Comparison of ENCODE assay signal across 11 cellular contexts in genomic region chr7:84637568-84638338, GRCh38.
DNase-seq lines count a peak whose midpoint lies in the region; ATAC-seq, FAIRE-seq and TF ChIP-seq lines count a peak whose summit lies in the region.
"Had no signal": no experiment of that assay in that cellular context is flagged by ENCODE, and none has a peak within 500 bp of the region (broad histone marks: within the 10 kb centered on the region; RNA-seq: fewer than 3 reads in every experiment).

No MANE protein-coding gene starts in this region.

- H3K9me3 Mint-ChIP-seq in CD8-positive, alpha-beta T cell: peaks cover 2% of the 10 kb centered on the region

- no peak for FAIRE-seq in HepG2 (lab: Jason Lieb, UNC)

- no peak for TF ChIP-seq POLR2A in right lobe of liver (IDR thresholded peaks at IDR 0.05)
- no peak for TF ChIP-seq POLR2A in HepG2 (IDR thresholded peaks at IDR 0.05; ENCODE audit: insufficient read depth in 1 of 2, low read depth in 2 of 2, low read length in 2 of 2)
- TF ChIP-seq POLR2A in suprapubic skin (IDR thresholded peaks at IDR 0.05): no peak

- intact Hi-C loops in right lobe of liver (cut with DNase I): no loop called here
- intact Hi-C loops in HepG2 (cut with micrococcal nuclease; ENCODE audit: unreplicated experiment): no loop called here
- intact Hi-C loops in CD8-positive, alpha-beta T cell (cut with DNase I, micrococcal nuclease): no loop called here

- no peak overlapping the region for H3K4me3 Mint-ChIP-seq in CD8-positive, alpha-beta T cell

- H3K27ac Mint-ChIP-seq in CD8-positive, alpha-beta T cell: no peak overlapping the region

- H4K20me1 ChIP-seq in HepG2 (ENCODE audit: insufficient read depth, low read length): no peaks in the 10 kb centered on the region
- H4K20me1 ChIP-seq: BLaER1 treated with 17β-estradiol and CSF1 and Interleukin-3, amounts not matched to agents 10 nM and 100 nM had no signal

- TF ChIP-seq CTCF in right lobe of liver (IDR thresholded peaks at IDR 0.05) (no peak), HepG2 (CRISPR knock-in tag; IDR thresholded peaks at IDR 0.05) (no peak), suprapubic skin (IDR thresholded peaks at IDR 0.05) (no peak)
- no peak for TF ChIP-seq CTCF in CD8-positive, alpha-beta T cell (IDR thresholded peaks at IDR 0.05)

- no peak for TF ChIP-seq RAD21 in HepG2 (CRISPR knock-in tag; IDR thresholded peaks at IDR 0.05)

- no peaks in the 10 kb centered on the region for H3K79me2 ChIP-seq in HepG2 (ENCODE audit: insufficient read depth, low read length)

- H3K36me3 Mint-ChIP-seq in CD8-positive, alpha-beta T cell: no peaks in the 10 kb centered on the region

- BruUV-seq in HepG2 (replicated peaks; lab: Mats Ljungman, UMichigan): no TSS peak

- H3K9me3 ChIP-seq in right lobe of liver (no peaks in the 10 kb centered on the region), HepG2 (ENCODE audit: low read length) (peaks cover 10% of the 10 kb centered on the region; the same call in 1 of the 2 replicates), suprapubic skin (peaks cover 4% of the 10 kb centered on the region)
- no peaks in the 10 kb centered on the region for H3K9me3 ChIP-seq in CD8-positive, alpha-beta T cell (ENCODE audit: low read length)

- H3K4me1 ChIP-seq in right lobe of liver: no peaks in the 10 kb centered on the region
- no peaks in the 10 kb centered on the region for H3K4me1 ChIP-seq in HepG2 (ENCODE audit: insufficient read depth, low read length)
- H3K4me1 ChIP-seq in suprapubic skin: no peaks in the 10 kb centered on the region
- no peaks in the 10 kb centered on the region for H3K4me1 ChIP-seq in CD8-positive, alpha-beta T cell (ENCODE audit: insufficient read depth, low read length)

- peak in 3 of 4 donors; percentile 31 to 55 (median 47) for ATAC-seq in right lobe of liver
- no peak for ATAC-seq in HepG2
- no peak for ATAC-seq in HG02884 (IDR thresholded peaks at IDR 0.05; ENCODE audit: unreplicated experiment)
- ATAC-seq in CD8-positive, alpha-beta T cell: no peak

- CTCF ChIA-PET in HepG2 (lab: Yijun Ruan, JAX; ENCODE audit: low intra/inter-chr PET ratio, low total read pairs): no interaction called here
- CTCF ChIA-PET in CD8-positive, alpha-beta T cell (lab: Charles Lee): interaction anchor here (0.9 kb wide), 1 partner anchor 14 kb away, joined by 3 read pairs; no protein-coding TSS in a partner anchor

- POLR2A ChIA-PET in HepG2 (lab: Yijun Ruan, JAX): no interaction called here
- POLR2A ChIA-PET in CD8-positive, alpha-beta T cell (lab: Charles Lee): no interaction called here

- TF ChIP-seq EP300 in HepG2 (IDR thresholded peaks at IDR 0.05; ENCODE audit: low read depth in 2 of 2, low read length in 2 of 2): no peak
- TF ChIP-seq EP300 in HepG2 (CRISPR knock-in tag; IDR thresholded peaks at IDR 0.05; ENCODE audit: borderline replicate concordance): no peak
- TF ChIP-seq EP300 in suprapubic skin (IDR thresholded peaks at IDR 0.05): no peak

- H3K9ac ChIP-seq in HepG2 (ENCODE audit: insufficient read depth, low read depth, low read length): no peak overlapping the region

- 17% methylated on average over 1 of the region's 2 CpGs for WGBS in right lobe of liver (ENCODE audit: insufficient coverage, low coverage, low lambda C conversion rate, missing lambda C conversion rate)
- 0% methylated on average over 1 of the region's 2 CpGs for WGBS in HepG2 (ENCODE audit: low lambda C conversion rate)
- WGBS in suprapubic skin: 79% methylated on average over 2 of the region's 2 CpGs

- H3K27ac ChIP-seq in right lobe of liver (no peak overlapping the region), HepG2 (ENCODE audit: extremely low read length, insufficient read depth, low read length) (no peak overlapping the region), suprapubic skin (no peak overlapping the region)
- no peak overlapping the region for H3K27ac ChIP-seq in CD8-positive, alpha-beta T cell (ENCODE audit: low read depth, low read length)

- in situ Hi-C loops in HepG2 (cut with HindIII; ENCODE audit: extremely low pct_ligation_motif_present, low pct_unique_long_range_greater_than_20kb) (no loop called here), T47D (cut with HindIII; ENCODE audit: low pct_unique_long_range_greater_than_20kb, low sequenced_read_pairs) (no loop called here)

- no peaks in the 10 kb centered on the region for H3K27me3 ChIP-seq in right lobe of liver
- H3K27me3 ChIP-seq in HepG2 (ENCODE audit: control insufficient read depth in 1 of 2, insufficient read depth in 2 of 2, low read length in 2 of 2): no peaks in the 10 kb centered on the region
- H3K27me3 ChIP-seq in suprapubic skin: no peaks in the 10 kb centered on the region
- H3K27me3 ChIP-seq in CD8-positive, alpha-beta T cell (ENCODE audit: insufficient read depth, low read length): no peaks in the 10 kb centered on the region
- H3K27me3 ChIP-seq: BLaER1 treated with 17β-estradiol and CSF1 and Interleukin-3, amounts not matched to agents 10 nM and 100 nM had no signal

- H3K4me3 ChIP-seq in right lobe of liver (no peak overlapping the region), HepG2 (replicated peaks in 1 of 3; ENCODE audit: insufficient read depth in 1 of 3, low read depth in 2 of 3, low read length in 3 of 3) (no peak overlapping the region), suprapubic skin (no peak overlapping the region)
- no peak overlapping the region for H3K4me3 ChIP-seq in CD8-positive, alpha-beta T cell (ENCODE audit: low read depth, low read length)
- H3K4me3 ChIP-seq: BLaER1 treated with 17β-estradiol and CSF1 and Interleukin-3, amounts not matched to agents 10 nM and 100 nM; lung had no signal

- no peak overlapping the region for H3K4me2 ChIP-seq in HepG2 (ENCODE audit: low read depth, low read length)

- no peaks in the 10 kb centered on the region for H3K36me3 ChIP-seq in right lobe of liver
- no peaks in the 10 kb centered on the region for H3K36me3 ChIP-seq in HepG2 (replicated peaks in 1 of 2; ENCODE audit: control insufficient read depth in 1 of 2, insufficient read depth in 2 of 2, low read length in 2 of 2)
- no peaks in the 10 kb centered on the region for H3K36me3 ChIP-seq in suprapubic skin
- no peaks in the 10 kb centered on the region for H3K36me3 ChIP-seq in CD8-positive, alpha-beta T cell (ENCODE audit: insufficient read depth, low read length)
- H3K36me3 ChIP-seq: BLaER1 treated with 17β-estradiol and CSF1 and Interleukin-3, amounts not matched to agents 10 nM and 100 nM had no signal

- DNase-seq in right lobe of liver (no peak), HepG2 (ENCODE audit: low spot score) (no peak), T47D (ENCODE audit: low read depth in 1 of 2, low spot score in 1 of 2) (peak; percentile 5 to 66), kidney glomerular epithelial cell (lab: John Stamatoyannopoulos, UW) (peak; percentile 92), suprapubic skin (ENCODE audit: low spot score in 2 of 2) (no peak), AML-193 (lab: John Stamatoyannopoulos, UW) (no peak)
- no peak for DNase-seq in CD8-positive, alpha-beta T cell
- DNase-seq: NCI-H1436 treated with DMSO at 0.1 percent for 48 hours had no signal

- no peaks in the 10 kb centered on the region for H3K4me1 Mint-ChIP-seq in CD8-positive, alpha-beta T cell (ENCODE audit: low read depth)

- no peak overlapping the region for H2AFZ ChIP-seq in HepG2 (ENCODE audit: low read length)

- no peaks in the 10 kb centered on the region for H3K27me3 Mint-ChIP-seq in CD8-positive, alpha-beta T cell (ENCODE audit: low read depth)

TF ChIP-seq in HepG2, 621 proteins besides CTCF, POLR2A, EP300 and RAD21 (continues in another document):
- TF ChIP-seq ZNF256 (CRISPR knock-in tag; conservative IDR thresholded peaks at IDR 0.05) (no peak), BRF2 (CRISPR knock-in tag; IDR thresholded peaks at IDR 0.05) (no peak), SETDB1 (CRISPR knock-in tag; IDR thresholded peaks at IDR 0.05; ENCODE audit: borderline replicate concordance) (no peak), SIN3B (IDR thresholded peaks at IDR 0.05; ENCODE audit: low read length) (no peak), ZNF614 (CRISPR knock-in tag; IDR thresholded peaks at IDR 0.05; ENCODE audit: borderline replicate concordance) (no peak), HMGXB3 (CRISPR knock-in tag; IDR thresholded peaks at IDR 0.05; ENCODE audit: borderline replicate concordance) (no peak)

Comparison
In these comparisons a context has a peak if more than half of its experiments do, and no peak if none do; other contexts are left out.
1. ATAC-seq: peak in right lobe of liver (3 of 4); none in HepG2 (single experiment), HG02884 (single experiment) and CD8-positive, alpha-beta T cell (single experiment).
2. DNase-seq: peak in T47D (2 of 2) and kidney glomerular epithelial cell (single experiment); none in right lobe of liver (0 of 3), HepG2 (single experiment), suprapubic skin (0 of 2), AML-193 (0 of 2) and CD8-positive, alpha-beta T cell (0 of 7).